In the genomic region with DNA sequence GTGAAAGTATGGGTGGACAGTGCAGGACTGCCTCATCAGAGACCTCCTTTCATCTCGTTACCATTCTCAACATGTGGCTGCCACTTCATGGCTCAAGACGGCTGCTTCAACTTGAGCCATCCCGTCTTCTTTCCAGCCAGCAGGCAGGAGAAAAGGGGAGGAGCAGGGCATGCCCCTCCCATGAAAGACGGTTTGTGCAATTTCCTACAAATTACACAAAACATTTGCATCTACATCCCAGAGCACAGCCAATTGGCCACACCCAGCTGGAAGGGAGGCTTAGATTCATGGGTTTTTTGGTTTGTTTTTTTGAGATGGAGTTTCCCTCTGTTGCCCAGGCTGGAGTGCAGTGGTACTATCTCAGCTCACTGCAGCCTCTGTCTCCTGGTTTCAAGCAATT, we compare ENCODE assay signal across 16 cellular contexts. TPM values are rescaled to one million over a fixed set of nuclear protein-coding genes. Genes with fewer than 3 reads are reported as not detected.
"Had no signal": no experiment of that assay in that cellular context is flagged by ENCODE, and none has a peak within 500 bp of the region (broad histone marks: within the 10 kb centered on the region; RNA-seq: fewer than 3 reads in every experiment).

No MANE protein-coding gene starts in this region.

- H3K27ac ChIP-seq: colonic mucosa, neutrophil, transverse colon had no signal

- H3K4me1 ChIP-seq: colonic mucosa, transverse colon had no signal

- H3K27me3 ChIP-seq: colonic mucosa had no signal

- DNase-seq: activated B cell treated with CpG ODN at 0.5 μM for 24 hours; activated CD4-positive, alpha-beta T cell treated with anti-CD3 and anti-CD28 coated beads, Interleukin-2, amount 10 ng/mL, durations not matched to agents 24 days and 14 days; activated naive CD4-positive, alpha-beta T cell; colonic mucosa; effector CD8-positive, alpha-beta T cell; immature natural killer cell; naive thymus-derived CD8-positive, alpha-beta T cell; right cardiac atrium; stimulated activated CD4-positive, alpha-beta T cell treated with anti-CD3 and anti-CD28 coated beads, Interleukin-1b, Interleukin-23, amount 100 ng/mL, for 48 hours; stimulated activated naive B cell treated with anti-CD40 and anti-IgM and Interleukin-4, amounts not matched to agents 10 μg/mL and 1 μg/mL and 100 μg/mL, for 72 hours; substantia nigra; T-helper 17 cell; transverse colon had no signal

- H3K9me3 ChIP-seq: colonic mucosa, neutrophil, transverse colon had no signal

- H3K4me3 ChIP-seq: colonic mucosa, transverse colon had no signal

- ATAC-seq: naive thymus-derived CD8-positive, alpha-beta T cell; right cardiac atrium; stimulated activated naive B cell treated with anti-CD40 and anti-IgM and Interleukin-4, amounts not matched to agents 10 μg/mL and 1 μg/mL and 100 μg/mL, for 72 hours; T-helper 17 cell had no signal

- H3K36me3 ChIP-seq: colonic mucosa, neutrophil, transverse colon had no signal

RNA-seq across cellular contexts. Expression of gene UCN, which starts 11.8 kb away (rescaled TPM):
- total RNA-seq: mononuclear cell had no signal

RNA-seq across cellular contexts. Expression of gene TRIM54, which starts 14.2 kb away (rescaled TPM):
- total RNA-seq: activated B cell treated with CpG ODN at 0.5 μM for 24 hours, mononuclear cell, T-helper 17 cell had no signal

RNA-seq across cellular contexts. Expression of gene DNAJC5G, which starts 21.2 kb away (rescaled TPM):
- total RNA-seq: activated B cell treated with CpG ODN at 0.5 μM for 24 hours; activated CD4-positive, alpha-beta T cell treated with anti-CD3 and anti-CD28 coated beads, Interleukin-2, amount 10 ng/mL, durations not matched to agents 24 days and 14 days; activated T-helper 1 cell treated with anti-CD3 and anti-CD28 coated beads, Interleukin-12 subunit alpha, Interleukin-12 subunit beta, Interleukin-2, Interleukin-4 antibody, amounts not matched to agents 30 ng/mL and 10 ng/mL and 1 ng/mL, durations not matched to agents 14 hours and 24 hours and 36 hours; colonic mucosa; mononuclear cell; naive thymus-derived CD8-positive, alpha-beta T cell; T-helper 17 cell; transverse colon had no signal

RNA-seq across cellular contexts. Expression of gene SLC30A3, which starts 33.6 kb away (rescaled TPM):
- total RNA-seq: colonic mucosa; mononuclear cell; naive thymus-derived CD8-positive, alpha-beta T cell had no signal
